1 cellular context compared by ENCODE assay signal in the genomic region with DNA sequence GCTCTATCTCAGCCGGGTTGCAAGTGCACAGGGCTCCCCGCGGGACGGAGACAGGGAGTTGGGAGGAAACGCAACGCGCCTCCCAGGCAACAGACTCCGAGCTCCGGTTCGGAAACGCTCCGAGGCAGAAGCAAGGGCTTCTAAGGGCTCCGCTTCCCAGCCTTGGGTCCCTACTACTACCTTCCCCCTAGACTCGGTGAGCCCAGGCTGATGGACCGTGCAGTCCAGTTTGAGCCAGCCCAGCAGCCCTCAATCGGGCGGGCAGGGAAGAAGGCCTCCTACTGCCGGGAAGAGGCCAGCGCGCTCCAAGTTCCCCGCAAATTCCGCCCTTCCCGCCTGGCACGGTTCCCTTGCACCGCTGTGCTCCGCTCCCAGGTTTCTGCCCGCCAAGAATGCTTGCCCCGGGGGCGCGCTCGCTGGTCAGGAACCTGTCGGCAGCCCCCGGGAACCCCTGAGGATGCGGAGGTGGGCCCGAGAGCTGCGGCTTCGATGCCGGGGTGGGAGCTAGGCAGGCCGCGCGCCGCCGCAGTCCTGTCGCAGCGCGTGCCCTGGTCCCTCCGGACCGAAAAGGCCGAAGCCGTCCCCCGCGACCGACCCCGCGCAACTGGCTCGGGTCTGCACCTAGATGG.
TF ChIP-seq lines count a peak whose summit lies in the region.

No MANE protein-coding gene starts in this region.

TF ChIP-seq in HepG2, 621 proteins besides CTCF, POLR2A, EP300 and RAD21:
- TF ChIP-seq, protein P1, sequence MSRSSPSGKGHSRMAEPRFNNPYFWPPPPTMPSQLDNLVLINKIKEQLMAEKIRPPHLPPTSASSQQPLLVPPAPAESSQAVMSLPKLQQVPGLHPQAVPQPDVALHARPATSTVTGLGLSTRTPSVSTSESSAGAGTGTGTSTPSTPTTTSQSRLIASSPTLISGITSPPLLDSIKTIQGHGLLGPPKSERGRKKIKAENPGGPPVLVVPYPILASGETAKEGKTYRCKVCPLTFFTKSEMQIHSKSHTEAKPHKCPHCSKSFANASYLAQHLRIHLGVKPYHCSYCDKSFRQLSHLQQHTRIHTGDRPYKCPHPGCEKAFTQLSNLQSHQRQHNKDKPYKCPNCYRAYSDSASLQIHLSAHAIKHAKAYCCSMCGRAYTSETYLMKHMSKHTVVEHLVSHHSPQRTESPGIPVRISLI (CRISPR knock-in tag; IDR thresholded peaks at IDR 0.05; ENCODE audit: borderline replicate concordance), result no peak
- TF ChIP-seq ZNF124 (CRISPR knock-in tag; IDR thresholded peaks at IDR 0.05) (no peak), ZNF674 (CRISPR knock-in tag; IDR thresholded peaks at IDR 0.05; ENCODE audit: low read depth) (no peak)
